In the genomic region with DNA sequence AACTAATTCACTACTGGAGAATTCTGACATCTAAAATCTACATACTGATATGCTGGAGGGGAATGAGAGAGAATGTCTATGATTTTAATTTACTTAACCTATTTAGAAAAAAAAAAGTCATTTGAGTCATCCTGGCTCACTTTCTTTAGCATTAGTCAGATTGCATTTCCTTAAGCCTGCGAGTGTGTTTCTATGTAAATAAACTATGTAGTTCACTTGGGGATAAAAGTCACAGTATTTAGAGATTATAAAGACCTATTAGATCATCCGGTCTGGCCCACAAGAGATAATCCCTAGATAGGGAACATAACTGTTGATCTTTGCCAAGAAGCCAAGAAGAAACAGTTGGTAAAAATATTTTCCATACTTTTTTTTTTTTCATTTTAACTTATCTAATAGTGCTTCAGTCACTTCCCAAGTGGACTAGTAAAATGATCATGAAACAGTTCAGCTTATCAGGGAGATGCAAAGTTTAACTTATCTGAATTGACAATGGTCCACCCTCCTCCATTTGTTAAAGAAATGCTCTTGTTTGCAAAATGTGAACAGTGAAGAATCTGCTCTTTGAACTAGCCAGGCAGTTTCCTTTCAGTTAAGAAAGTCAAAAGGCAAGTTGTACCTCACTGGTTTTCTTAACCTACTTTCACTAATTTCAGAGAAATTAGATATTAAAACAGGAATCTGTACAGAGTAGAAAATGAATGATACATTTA, we compare ENCODE assay signal across 12 cellular contexts. TPM values are rescaled to one million over a fixed set of nuclear protein-coding genes. Genes with fewer than 3 reads are reported as not detected.
DNase-seq lines count a peak whose midpoint lies in the region; ATAC-seq and TF ChIP-seq lines count a peak whose summit lies in the region.
"Had no signal": no experiment of that assay in that cellular context is flagged by ENCODE, and none has a peak within 500 bp of the region (broad histone marks: within the 10 kb centered on the region; RNA-seq: fewer than 3 reads in every experiment).

No MANE protein-coding gene starts in this region.

- CTCF ChIA-PET in RWPE1 (lab: Yijun Ruan, JAX) = interaction anchor here (0.6 to 0.7 kb wide), 2 partner anchors 60 to 166 kb away, joined by 3 read pairs; no protein-coding TSS in a partner anchor

- H3K4me3 Mint-ChIP-seq in natural killer cell = no peak overlapping the region
- H3K4me3 Mint-ChIP-seq: activated CD4-positive, alpha-beta T cell treated with anti-CD3 and anti-CD28 coated beads for 36 hours; stimulated activated naive CD8-positive, alpha-beta T cell treated with anti-CD3 and anti-CD28 coated beads, Interleukin-15, amount 100 ng/mL, for 72 hours had no signal

- H3K4me3 ChIP-seq in esophagus squamous epithelium = no peak overlapping the region
- H3K4me3 ChIP-seq: adrenal gland, right lobe of liver had no signal

- no peaks in the 10 kb centered on the region for H3K36me3 Mint-ChIP-seq in natural killer cell

- H3K27ac ChIP-seq in RWPE1 = peak overlapping the region; percentile 89
- H3K27ac ChIP-seq in esophagus squamous epithelium = peak overlapping the region in 3 of 4 donors; percentile 8 to 47 (median 34)
- H3K27ac ChIP-seq: right lobe of liver had no signal

- ATAC-seq in omental fat pad (ENCODE audit: low FRiP score) = peak; percentile 79
- no peak for ATAC-seq in GM21786 (IDR thresholded peaks at IDR 0.05; ENCODE audit: unreplicated experiment)
- ATAC-seq in natural killer cell = no peak
- ATAC-seq: activated CD4-positive, alpha-beta T cell treated with anti-CD3 and anti-CD28 coated beads for 36 hours; stimulated activated naive CD8-positive, alpha-beta T cell treated with anti-CD3 and anti-CD28 coated beads, Interleukin-15, amount 100 ng/mL, for 72 hours had no signal

- no peak overlapping the region for H3K27ac Mint-ChIP-seq in natural killer cell
- H3K27ac Mint-ChIP-seq: activated CD4-positive, alpha-beta T cell treated with anti-CD3 and anti-CD28 coated beads for 36 hours; stimulated activated naive CD8-positive, alpha-beta T cell treated with anti-CD3 and anti-CD28 coated beads, Interleukin-15, amount 100 ng/mL, for 72 hours had no signal

- peaks cover 0 to 10% (median 0%) of the 10 kb centered on the region in 4 donors for H3K27me3 ChIP-seq in esophagus squamous epithelium
- H3K27me3 ChIP-seq: adrenal gland, right lobe of liver had no signal

- no peaks in the 10 kb centered on the region for H3K4me1 Mint-ChIP-seq in natural killer cell
- H3K4me1 Mint-ChIP-seq: activated CD4-positive, alpha-beta T cell treated with anti-CD3 and anti-CD28 coated beads for 36 hours; stimulated activated naive CD8-positive, alpha-beta T cell treated with anti-CD3 and anti-CD28 coated beads, Interleukin-15, amount 100 ng/mL, for 72 hours had no signal

- no peaks in the 10 kb centered on the region for H3K9me3 Mint-ChIP-seq in natural killer cell

- peaks cover 6 to 21% (median 11%) of the 10 kb centered on the region in 3 donors for H3K4me1 ChIP-seq in esophagus squamous epithelium

- DNase-seq in COLO829 (ENCODE audit: low spot score) (peak; percentile 67), RWPE1 (ENCODE audit: low spot score) (peak; percentile 59), esophagus squamous epithelium (lab: John Stamatoyannopoulos, UW) (no peak), omental fat pad (ENCODE audit: low spot score) (no peak), natural killer cell (no peak)
- DNase-seq in activated naive CD4-positive, alpha-beta T cell treated with anti-CD3 and anti-CD28 coated beads, Interleukin-2, amount 50 U/mL, for 16 hours = no peak
- no peak for DNase-seq in stimulated activated naive CD4-positive, alpha-beta T cell (lab: John Stamatoyannopoulos, UW)
- DNase-seq: activated CD4-positive, alpha-beta T cell treated with anti-CD3 and anti-CD28 coated beads for 36 hours; adrenal gland; right lobe of liver; stimulated activated naive CD8-positive, alpha-beta T cell treated with anti-CD3 and anti-CD28 coated beads, Interleukin-15, amount 100 ng/mL, for 72 hours had no signal

- 5 to 33% methylated on average over 2 of the region's 2 CpGs for WGBS in esophagus squamous epithelium, 2 donors

- POLR2A ChIA-PET in RWPE1 (lab: Yijun Ruan, JAX; ENCODE audit: low non-redundant PET) = no interaction called here

- TF ChIP-seq CTCF in RWPE1 (conservative IDR thresholded peaks at IDR 0.05; ENCODE audit: low read depth) (no peak), esophagus squamous epithelium (IDR thresholded peaks at IDR 0.05) (no peak), omental fat pad (IDR thresholded peaks at IDR 0.05) (no peak), natural killer cell (IDR thresholded peaks at IDR 0.05) (no peak)

- no peaks in the 10 kb centered on the region for H3K9me3 ChIP-seq in esophagus squamous epithelium
- H3K9me3 ChIP-seq: adrenal gland, right lobe of liver had no signal

- no peaks in the 10 kb centered on the region for H3K36me3 ChIP-seq in esophagus squamous epithelium
- H3K36me3 ChIP-seq: adrenal gland, right lobe of liver had no signal

- TF ChIP-seq POLR2A in esophagus squamous epithelium (IDR thresholded peaks at IDR 0.05) = no peak

- intact Hi-C loops in esophagus squamous epithelium (cut with DNase I) (no loop called here), natural killer cell (cut with micrococcal nuclease) (no loop called here)

- peaks cover 3 to 8% of the 10 kb centered on the region in 2 donors for H3K27me3 Mint-ChIP-seq in natural killer cell (ENCODE audit: low read depth in 2 of 2)

RNA-seq across cellular contexts. Expression of gene BLID, which starts 21.2 kb away (rescaled TPM):
- total RNA-seq in esophagus squamous epithelium = not detected
- total RNA-seq in omental fat pad = 1 to 10 TPM; 1.7 to 6.5 (median 5.8) TPM
- not detected for total RNA-seq in natural killer cell
- total RNA-seq: activated CD4-positive, alpha-beta T cell treated with anti-CD3 and anti-CD28 coated beads for 36 hours had no signal

Comparison
In these comparisons a context has a peak if more than half of its experiments do, and no peak if none do; other contexts are left out.
1. DNase-seq: peak in COLO829 (single experiment) and RWPE1 (single experiment); none in esophagus squamous epithelium (single experiment), omental fat pad (single experiment), activated naive CD4-positive, alpha-beta T cell treated with anti-CD3 and anti-CD28 coated beads, Interleukin-2, amount 50 U/mL, for 16 hours (single experiment), natural killer cell (single experiment) and stimulated activated naive CD4-positive, alpha-beta T cell (0 of 6).